In the genomic region with DNA sequence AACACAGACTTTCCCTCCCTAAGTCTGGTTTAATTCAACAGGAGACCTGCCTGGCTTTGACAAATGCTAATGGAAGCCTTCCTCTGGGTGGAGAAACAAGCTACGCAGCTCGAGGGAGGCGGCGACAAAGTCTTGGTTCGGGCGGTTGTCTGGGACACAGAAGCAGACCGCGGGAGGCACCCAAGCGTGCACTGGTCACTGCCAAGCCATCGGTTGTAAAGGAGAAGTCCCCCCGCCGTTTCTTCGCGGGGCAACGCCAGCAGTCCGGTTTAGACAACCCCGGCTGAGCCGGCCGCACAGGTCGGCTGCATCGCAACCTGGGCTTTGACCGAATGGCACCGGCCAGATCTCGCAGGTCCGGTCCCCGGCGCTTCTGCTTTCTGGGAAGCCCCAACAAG, we compare ENCODE assay signal across 8 cellular contexts. TPM values are rescaled to one million over a fixed set of nuclear protein-coding genes. Genes with fewer than 3 reads are reported as not detected.
DNase-seq lines count a peak whose midpoint lies in the region; TF ChIP-seq lines count a peak whose summit lies in the region.

No MANE protein-coding gene starts in this region.

- peak overlapping the region; percentile 70 for H2AFZ ChIP-seq in GM23248
- H2AFZ ChIP-seq in Loucy (ENCODE audit: low read length) = peak overlapping the region; percentile 67

- H3K9me3 ChIP-seq in GM23248 (ENCODE audit: low read depth) (no peaks in the 10 kb centered on the region), Loucy (ENCODE audit: insufficient read depth, low read depth, low read length) (no peaks in the 10 kb centered on the region)

- H3K27me3 Mint-ChIP-seq in activated naive CD4-positive, alpha-beta T cell treated with anti-CD3 and anti-CD28 coated beads, Interleukin-2, amount 10 ng/mL, durations not matched to agents 7 days and 5 days = no peaks in the 10 kb centered on the region

- in situ Hi-C loops in GM23248 (cut with MboI) = no loop called here

- H3K9ac ChIP-seq in GM23248 = peak overlapping the region; percentile 94
- peak overlapping the region; percentile 85 for H3K9ac ChIP-seq in Loucy (ENCODE audit: low read depth, low read length, poor library complexity, severe bottlenecking)

- H3F3A ChIP-seq in GM23248 (ENCODE audit: insufficient read depth) = peaks cover 26% of the 10 kb centered on the region
- no peaks in the 10 kb centered on the region for H3F3A ChIP-seq in Loucy (ENCODE audit: low read depth)

- H3K9me2 ChIP-seq in GM23248 (ENCODE audit: insufficient read depth) (no peaks in the 10 kb centered on the region), Loucy (replicated peaks; ENCODE audit: low read depth, low read length) (no peaks in the 10 kb centered on the region)

- POLR2A ChIA-PET in GM10248 (lab: Yijun Ruan, JAX) = interaction anchor here (1.3 kb wide), 1 partner anchor 11 kb away, joined by 3 read pairs; no protein-coding TSS in a partner anchor

- H3K79me2 ChIP-seq in GM23248 (ENCODE audit: insufficient read depth) (peaks cover 95% of the 10 kb centered on the region), Loucy (ENCODE audit: insufficient read depth, low read length) (peaks cover 72% of the 10 kb centered on the region)

- peak overlapping the region; percentile 91 for H3K27ac ChIP-seq in GM23248

- CTCF ChIA-PET in GM10248 (lab: Yijun Ruan, JAX) = interaction anchor here (1.8 kb wide), 1 partner anchor 10 kb away, joined by 5 read pairs; no protein-coding TSS in a partner anchor
- CTCF ChIA-PET in activated naive CD4-positive, alpha-beta T cell treated with anti-CD3 and anti-CD28 coated beads, Interleukin-2, amount 10 ng/mL, durations not matched to agents 7 days and 5 days (lab: Charles Lee) = no interaction called here

- no peak for TF ChIP-seq CTCF in GM10248 (IDR thresholded peaks at IDR 0.05; ENCODE audit: control extremely low read depth, extremely low read depth, low read depth, missing control alignments)
- no peak for TF ChIP-seq CTCF in Loucy (conservative IDR thresholded peaks at IDR 0.05; ENCODE audit: low read length)

- no peaks in the 10 kb centered on the region for H3K9me3 Mint-ChIP-seq in activated naive CD4-positive, alpha-beta T cell treated with anti-CD3 and anti-CD28 coated beads, Interleukin-2, amount 10 ng/mL, durations not matched to agents 7 days and 5 days

- H3K4me1 Mint-ChIP-seq in activated naive CD4-positive, alpha-beta T cell treated with anti-CD3 and anti-CD28 coated beads, Interleukin-2, amount 10 ng/mL, durations not matched to agents 7 days and 5 days = peaks cover 50% of the 10 kb centered on the region

- peaks cover 4% of the 10 kb centered on the region; the same call in 1 of the 2 replicates for H4K20me1 ChIP-seq in GM23248 (ENCODE audit: insufficient read depth)
- H4K20me1 ChIP-seq in Loucy (ENCODE audit: insufficient read depth, low read length, poor library complexity, severe bottlenecking) = peaks cover 47% of the 10 kb centered on the region

- intact Hi-C loops in head of caudate nucleus (cut with DNase I) = loop anchor here (5.0 to 10.0 kb wide), 4 partner anchors 44 to 112 kb away; a partner anchor contains a TSS

- peak overlapping the region; percentile 90 for H3K4me3 Mint-ChIP-seq in activated naive CD4-positive, alpha-beta T cell treated with anti-CD3 and anti-CD28 coated beads, Interleukin-2, amount 10 ng/mL, durations not matched to agents 7 days and 5 days

- peaks cover 26% of the 10 kb centered on the region for H3K36me3 ChIP-seq in GM23248 (ENCODE audit: low read depth)
- peaks cover 7% of the 10 kb centered on the region; the same call in 1 of the 2 replicates for H3K36me3 ChIP-seq in Loucy (ENCODE audit: insufficient read depth, low read length)

- peak overlapping the region; percentile 95 for H3K27ac Mint-ChIP-seq in activated naive CD4-positive, alpha-beta T cell treated with anti-CD3 and anti-CD28 coated beads, Interleukin-2, amount 10 ng/mL, durations not matched to agents 7 days and 5 days

- 1 to 2% methylated on average over 17 to 23 of the region's 27 CpGs for WGBS in GM23248 (ENCODE audit: low coverage in 1 of 2, low lambda C conversion rate in 2 of 2, missing lambda C conversion rate in 2 of 2), 2 experiments

- peak overlapping the region; percentile 82 for H3K4me3 ChIP-seq in GM23248
- H3K4me3 ChIP-seq in Loucy (ENCODE audit: low read length, poor library complexity, severe bottlenecking) = peak overlapping the region; percentile 85

- H3K27me3 ChIP-seq in GM23248 (replicated peaks; ENCODE audit: insufficient read depth) (no peaks in the 10 kb centered on the region), Loucy (ENCODE audit: insufficient read depth, low read length, poor library complexity, severe bottlenecking) (no peaks in the 10 kb centered on the region)

- DNase-seq in GM10248 (ENCODE audit: extremely low spot score) (peak; percentile 38), GM23248 (peak; percentile 87), head of caudate nucleus (peak in 39 of 42 donors; percentile 17 to 76 (median 49)), nucleus accumbens (lab: John Stamatoyannopoulos, UW) (peak in 42 of 56 donors; percentile 6 to 72 (median 36)), T1000 (lab: John Stamatoyannopoulos, UW) (no peak), T-helper 9 cell (no peak)
- peak; percentile 55 for DNase-seq in activated naive CD4-positive, alpha-beta T cell treated with anti-CD3 and anti-CD28 coated beads, Interleukin-2, amount 10 ng/mL, durations not matched to agents 7 days and 5 days

- H3K4me2 ChIP-seq in GM23248 (ENCODE audit: unreplicated experiment) = peak overlapping the region; percentile 99
- peak overlapping the region; percentile 91 for H3K4me2 ChIP-seq in Loucy (ENCODE audit: low read depth, low read length, poor library complexity, severe bottlenecking)

- peaks cover 35% of the 10 kb centered on the region for H3K36me3 Mint-ChIP-seq in activated naive CD4-positive, alpha-beta T cell treated with anti-CD3 and anti-CD28 coated beads, Interleukin-2, amount 10 ng/mL, durations not matched to agents 7 days and 5 days

- H3K4me1 ChIP-seq in GM23248 (ENCODE audit: insufficient read depth) = peaks cover 35% of the 10 kb centered on the region
- peaks cover 19% of the 10 kb centered on the region for H3K4me1 ChIP-seq in Loucy (ENCODE audit: insufficient read depth, low read length, poor library complexity, severe bottlenecking)

RNA-seq across cellular contexts. Expression of a gene that starts 0.6 kb away (rescaled TPM):
- total RNA-seq in GM23248 (2014; rRNA removed; shearing (Covaris generic)) = 27.4 and 31.2 TPM in 2 replicates
- polyA plus RNA-seq in GM23248 (2016; fragmentation: Nextera tagmentation; extraction: Ambion mirVana) = 36.6 and 39.9 TPM in 2 replicates

RNA-seq across cellular contexts. Expression of a gene that starts 0.8 kb away (rescaled TPM):
- total RNA-seq in GM23248 (2014; rRNA removed; shearing (Covaris generic)) = 16.4 and 18.1 TPM in 2 replicates
- 9.3 and 9.9 TPM in 2 replicates for polyA plus RNA-seq in GM23248 (2016; fragmentation: Nextera tagmentation; extraction: Ambion mirVana)

RNA-seq across cellular contexts. Expression of a gene that starts 44.1 kb away (rescaled TPM):
- 17.7 and 27.3 TPM in 2 replicates for total RNA-seq in GM23248 (2014; rRNA removed; shearing (Covaris generic))
- 21.4 and 25.2 TPM in 2 replicates for polyA plus RNA-seq in GM23248 (2016; fragmentation: Nextera tagmentation; extraction: Ambion mirVana)

RNA-seq across cellular contexts. Expression of a gene that starts 51.3 kb away (rescaled TPM):
- total RNA-seq in GM23248 (2014; rRNA removed; shearing (Covaris generic)) = not detected in 2 replicates
- not detected in 2 replicates for polyA plus RNA-seq in GM23248 (2016; fragmentation: Nextera tagmentation; extraction: Ambion mirVana)

RNA-seq across cellular contexts. Expression of a gene that starts 58.4 kb away (rescaled TPM):
- not detected in 2 replicates for total RNA-seq in GM23248 (2014; rRNA removed; shearing (Covaris generic))
- polyA plus RNA-seq in GM23248 (2016; fragmentation: Nextera tagmentation; extraction: Ambion mirVana) = not detected in 2 replicates

Comparison
In these comparisons a context has a peak if more than half of its experiments do, and no peak if none do; other contexts are left out.
1. DNase-seq: peak in GM10248 (single experiment), GM23248 (single experiment), activated naive CD4-positive, alpha-beta T cell treated with anti-CD3 and anti-CD28 coated beads, Interleukin-2, amount 10 ng/mL, durations not matched to agents 7 days and 5 days (single experiment), head of caudate nucleus (39 of 42) and nucleus accumbens (42 of 56); none in T1000 (single experiment) and T-helper 9 cell (single experiment).